8 cellular contexts compared by ENCODE assay signal in genomic region chr6:26087284-26088115, GRCh38. TPM values are rescaled to one million over a fixed set of nuclear protein-coding genes. Genes with fewer than 3 reads are reported as not detected.
DNase-seq lines count a peak whose midpoint lies in the region; ATAC-seq and TF ChIP-seq lines count a peak whose summit lies in the region.

HFE (plus strand) TSS chr6:26087429; CDS start chr6:26087441, 12 bp downstream.

- peak within 1 kb of the TSS; percentile 86 to 87 (median 86) for H3K4me3 Mint-ChIP-seq in T-cell

- H3K4me1 ChIP-seq in GM23248 (ENCODE audit: insufficient read depth) (peaks cover 4% of the 10 kb centered on the region), mammary epithelial cell (ENCODE audit: insufficient read depth, low read length) (peaks cover 8% of the 10 kb centered on the region)

- H3K36me3 ChIP-seq in GM23248 (ENCODE audit: low read depth) (no peaks in the 10 kb centered on the region), mammary epithelial cell (ENCODE audit: insufficient read depth, low read length) (no peaks in the 10 kb centered on the region)

- no peaks in the 10 kb centered on the region for H3F3A ChIP-seq in GM23248 (ENCODE audit: insufficient read depth)

- BruUV-seq in mammary epithelial cell (replicated peaks; lab: Mats Ljungman, UMichigan) = no TSS peak

- H3K9me3 ChIP-seq in GM23248 (ENCODE audit: low read depth) (no peaks in the 10 kb centered on the region), mammary epithelial cell (replicated peaks; ENCODE audit: insufficient read depth, low read length) (no peaks in the 10 kb centered on the region)

- H3K4me1 Mint-ChIP-seq in T-cell = peaks cover 31 to 49% (median 32%) of the 10 kb centered on the region in 3 donors

- H3K4me3 ChIP-seq in AG04449 (ENCODE audit: low read depth, low read length) (peak within 1 kb of the TSS; percentile 73), GM23248 (peak within 1 kb of the TSS; percentile 94), mammary epithelial cell (replicated peaks in 1 of 3; ENCODE audit: insufficient read depth in 1 of 3, low read depth in 2 of 3, low read length in 3 of 3) (peak within 1 kb of the TSS; percentile 62 to 69 (median 62)), skeletal muscle cell (ENCODE audit: low read depth, low read length) (peak within 1 kb of the TSS; percentile 66)

- dilution Hi-C loops in mammary epithelial cell (cut with HindIII; ENCODE audit: low sequenced_read_pairs) = no loop called here

- intact Hi-C loops in mammary epithelial cell (cut with micrococcal nuclease) = no loop called here

- peaks cover 3% of the 10 kb centered on the region for H3K36me3 Mint-ChIP-seq in T-cell

- in situ Hi-C loops in GM23248 (cut with MboI) = no loop called here
- in situ Hi-C loops in mammary epithelial cell (cut with MboI; ENCODE audit: low sequenced_read_pairs in 2 of 2) = no loop called here

- H3K79me2 ChIP-seq in GM23248 (ENCODE audit: insufficient read depth) (peaks cover 3% of the 10 kb centered on the region; the same call in 1 of the 2 replicates), mammary epithelial cell (ENCODE audit: insufficient read depth, low read length) (no peaks in the 10 kb centered on the region)

- H3K27ac Mint-ChIP-seq in T-cell = peak within 1 kb of the TSS; percentile 86 to 90

- H3K9me2 ChIP-seq in GM23248 (ENCODE audit: insufficient read depth) = no peaks in the 10 kb centered on the region

- no peaks in the 10 kb centered on the region for H3K27me3 ChIP-seq in GM23248 (replicated peaks; ENCODE audit: insufficient read depth)
- no peaks in the 10 kb centered on the region for H3K27me3 ChIP-seq in mammary epithelial cell (ENCODE audit: insufficient read depth, low read length)

- no peaks in the 10 kb centered on the region for H3K9me3 Mint-ChIP-seq in T-cell

- CTCF ChIA-PET in AG04449 (lab: Yijun Ruan, JAX) (interaction anchor here (0.8 to 21.0 kb wide), 5 partner anchors 11 to 61 kb away, joined by 4 to 1301 read pairs (median 8); a partner anchor contains a TSS), T-cell (lab: Charles Lee) (interaction anchor here (0.5 to 3.5 kb wide), 11 partner anchors 8 to 1041 kb away, joined by 3 to 39 read pairs (median 7); a partner anchor contains a TSS), mammary epithelial cell (lab: Charles Lee; ENCODE audit: low non-redundant PET) (interaction anchor here (0.7 kb wide), 1 partner anchor 62 kb away, joined by 3 read pairs; no protein-coding TSS in a partner anchor)

- TF ChIP-seq CTCF in AG04449 (IDR thresholded peaks at IDR 0.05; ENCODE audit: insufficient read depth, low read length, missing control alignments) = no peak
- TF ChIP-seq CTCF in mammary epithelial cell (conservative IDR thresholded peaks at IDR 0.05 in 1 of 2, IDR thresholded peaks at IDR 0.05 in 1 of 2; ENCODE audit: extremely low read depth in 1 of 2, insufficient read depth in 1 of 2, low read depth in 1 of 2, low read length in 2 of 2) = peak in 1 of 2 donors; percentile 19

- no peak for DNase-seq in AG04449 (ENCODE audit: low read depth, low spot score)
- peak; percentile 83 for DNase-seq in GM23248
- peak in 19 of 34 experiments; percentile 3 to 34 (median 19) for DNase-seq in T-cell
- peak; percentile 51 for DNase-seq in mammary epithelial cell
- DNase-seq in iPS-NIHi7 (ENCODE audit: extremely low spot score) = peak; percentile 55
- peak; percentile 13 for DNase-seq in skeletal muscle cell (ENCODE audit: low read depth)
- DNase-seq in DMS 273 (lab: John Stamatoyannopoulos, UW; ENCODE audit: unreplicated experiment) = no peak

- H2AFZ ChIP-seq in GM23248 = peak within 1 kb of the TSS; percentile 98
- peak within 1 kb of the TSS; percentile 88 for H2AFZ ChIP-seq in mammary epithelial cell (ENCODE audit: low read depth, low read length)

- peak within 1 kb of the TSS; percentile 91 for H3K27ac ChIP-seq in GM23248
- peak within 1 kb of the TSS; percentile 73 for H3K27ac ChIP-seq in mammary epithelial cell (ENCODE audit: insufficient read depth, low read depth, low read length)

- no peaks in the 10 kb centered on the region for H3K27me3 Mint-ChIP-seq in T-cell

- H3K9ac ChIP-seq in GM23248 (peak within 1 kb of the TSS; percentile 91), mammary epithelial cell (ENCODE audit: insufficient read depth, low read length) (peak within 1 kb of the TSS; percentile 72)

- WGBS in GM23248 (ENCODE audit: low coverage in 1 of 2, low lambda C conversion rate in 2 of 2, missing lambda C conversion rate in 2 of 2), 2 experiments = 1 to 2% methylated on average over 40 to 41 of the region's 41 CpGs
- WGBS in mammary epithelial cell (ENCODE audit: low coverage, missing lambda C conversion rate) = 2% methylated on average over 27 of the region's 41 CpGs

- peak; percentile 13 to 33 (median 20) for ATAC-seq in T-cell (replicated peaks in 1 of 4)
- no peak for ATAC-seq in HG03342 (IDR thresholded peaks at IDR 0.05; ENCODE audit: unreplicated experiment)

- H3K4me2 ChIP-seq in GM23248 (ENCODE audit: unreplicated experiment) = peak within 1 kb of the TSS; percentile 91
- H3K4me2 ChIP-seq in mammary epithelial cell (ENCODE audit: insufficient read depth, low read depth, low read length) = peak within 1 kb of the TSS; percentile 89

- no peaks in the 10 kb centered on the region for H4K20me1 ChIP-seq in GM23248 (ENCODE audit: insufficient read depth)
- H4K20me1 ChIP-seq in mammary epithelial cell (ENCODE audit: insufficient read depth, low read length) = no peaks in the 10 kb centered on the region

- POLR2A ChIA-PET in AG04449 (lab: Yijun Ruan, JAX) = interaction anchor here (0.7 to 2.3 kb wide), 4 partner anchors 16 to 44 kb away, joined by 3 to 7 read pairs (median 4); a partner anchor contains a TSS
- POLR2A ChIA-PET in T-cell (lab: Charles Lee) = interaction anchor here (0.5 to 3.1 kb wide), 15 partner anchors 9 to 129 kb away, joined by 3 to 19 read pairs (median 6); a partner anchor contains a TSS

RNA-seq across cellular contexts. Expression of gene HFE, which starts in this region (rescaled TPM):
- 10.8 and 13.2 TPM in 2 replicates for total RNA-seq in GM23248 (2014; rRNA removed; shearing (Covaris generic))
- polyA plus RNA-seq in GM23248 (2016; fragmentation: Nextera tagmentation; extraction: Ambion mirVana) (8.6 and 10.6 TPM in 2 replicates), mammary epithelial cell (17.2 TPM)
- total RNA-seq in T-cell (1 to 10 TPM; 1.0 to 2.4 (median 1.8) TPM), mammary epithelial cell (1 to 10 TPM; 9.0 to 9.5 TPM)
- 32.7 TPM for polyA minus RNA-seq in mammary epithelial cell

Comparison
In these comparisons a context has a peak if more than half of its experiments do, and no peak if none do; other contexts are left out.
1. DNase-seq: peak in GM23248 (single experiment), T-cell (19 of 34), mammary epithelial cell (single experiment), iPS-NIHi7 (single experiment) and skeletal muscle cell (single experiment); none in AG04449 (single experiment) and DMS 273 (single experiment).
2. Peak in every context shown above with its lines, with median percentiles within 50 percentile points of each other: H3K4me3 ChIP-seq.